In genomic region chr19:48964205-48965032, GRCh38 we compare ENCODE assay signal across 6 cellular contexts. TPM values are rescaled to one million over a fixed set of nuclear protein-coding genes. Genes with fewer than 3 reads are reported as not detected.
DNase-seq lines count a peak whose midpoint lies in the region; ATAC-seq and TF ChIP-seq lines count a peak whose summit lies in the region.

No MANE protein-coding gene starts in this region.

- peaks cover 48% of the 10 kb centered on the region for H3K4me1 Mint-ChIP-seq in T-helper 2 cell treated with Interferon-gamma antibody and Interleukin-4, amounts not matched to agents 5 μg/mL and 100 μg/mL, for 36 hours (ENCODE audit: low read depth)
- H3K4me1 Mint-ChIP-seq in central memory CD8-positive, alpha-beta T cell = peaks cover 58% of the 10 kb centered on the region
- H3K4me1 Mint-ChIP-seq in osteocyte (ENCODE audit: unreplicated experiment) = peaks cover 56% of the 10 kb centered on the region

- peaks cover 44% of the 10 kb centered on the region for H3K36me3 Mint-ChIP-seq in T-helper 2 cell treated with Interferon-gamma antibody and Interleukin-4, amounts not matched to agents 5 μg/mL and 100 μg/mL, for 36 hours (ENCODE audit: low read depth)
- peaks cover 27% of the 10 kb centered on the region for H3K36me3 Mint-ChIP-seq in central memory CD8-positive, alpha-beta T cell (ENCODE audit: insufficient read depth)
- H3K36me3 Mint-ChIP-seq in osteocyte (ENCODE audit: unreplicated experiment) = peaks cover 22% of the 10 kb centered on the region

- H3K27ac Mint-ChIP-seq in T-helper 2 cell treated with Interferon-gamma antibody and Interleukin-4, amounts not matched to agents 5 μg/mL and 100 μg/mL, for 36 hours = peak overlapping the region; percentile 93
- H3K27ac Mint-ChIP-seq in central memory CD8-positive, alpha-beta T cell (ENCODE audit: low read depth) = peak overlapping the region; percentile 99
- peak overlapping the region; percentile 98 for H3K27ac Mint-ChIP-seq in osteocyte (ENCODE audit: unreplicated experiment)

- TF ChIP-seq CTCF in osteocyte (IDR thresholded peaks at IDR 0.05) = no peak

- no peaks in the 10 kb centered on the region for H3K9me3 Mint-ChIP-seq in T-helper 2 cell treated with Interferon-gamma antibody and Interleukin-4, amounts not matched to agents 5 μg/mL and 100 μg/mL, for 36 hours
- no peaks in the 10 kb centered on the region for H3K9me3 Mint-ChIP-seq in central memory CD8-positive, alpha-beta T cell
- no peaks in the 10 kb centered on the region for H3K9me3 Mint-ChIP-seq in osteocyte (ENCODE audit: unreplicated experiment)

- no peaks in the 10 kb centered on the region for H3K27me3 Mint-ChIP-seq in T-helper 2 cell treated with Interferon-gamma antibody and Interleukin-4, amounts not matched to agents 5 μg/mL and 100 μg/mL, for 36 hours (ENCODE audit: low read depth)
- H3K27me3 Mint-ChIP-seq in central memory CD8-positive, alpha-beta T cell = no peaks in the 10 kb centered on the region
- no peaks in the 10 kb centered on the region for H3K27me3 Mint-ChIP-seq in osteocyte (ENCODE audit: unreplicated experiment)

- DNase-seq in T-helper 2 cell treated with Interferon-gamma antibody and Interleukin-4, amounts not matched to agents 5 μg/mL and 100 μg/mL, for 36 hours (ENCODE audit: low spot score) = peak; percentile 10
- DNase-seq in T-helper 2 cell (no peak), osteocyte (ENCODE audit: extremely low spot score, unreplicated experiment) (no peak), ureter (ENCODE audit: low spot score) (no peak), A172 (ENCODE audit: low spot score) (no peak)
- no peak for DNase-seq in central memory CD8-positive, alpha-beta T cell (ENCODE audit: low spot score in 2 of 2)

- no peak for ATAC-seq in central memory CD8-positive, alpha-beta T cell (replicated peaks; ENCODE audit: extremely low read depth, poor library complexity, severe bottlenecking)

- H3K4me3 Mint-ChIP-seq in T-helper 2 cell treated with Interferon-gamma antibody and Interleukin-4, amounts not matched to agents 5 μg/mL and 100 μg/mL, for 36 hours = peak overlapping the region; percentile 85
- peak overlapping the region; percentile 99 for H3K4me3 Mint-ChIP-seq in central memory CD8-positive, alpha-beta T cell
- peak overlapping the region; percentile 59 for H3K4me3 Mint-ChIP-seq in osteocyte (ENCODE audit: unreplicated experiment)

RNA-seq across cellular contexts. Expression of gene FTL, which starts 0.7 kb away (rescaled TPM):
- total RNA-seq in osteocyte (2,724 and 2,792 TPM in 2 replicates), ureter (1,526 TPM)
- 1,818 and 2,662 TPM in 2 replicates for total RNA-seq in A172 (2014; rRNA removed; shearing (Covaris generic))

RNA-seq across cellular contexts. Expression of gene BAX, which starts 9.7 kb away (rescaled TPM):
- total RNA-seq in osteocyte (154 and 172 TPM in 2 replicates), ureter (79.9 TPM)
- 32.4 and 40.6 TPM in 2 replicates for total RNA-seq in A172 (2014; rRNA removed; shearing (Covaris generic))

RNA-seq across cellular contexts. Expression of gene GYS1, which starts 28.7 kb away (rescaled TPM):
- total RNA-seq in osteocyte (37.6 and 42.2 TPM in 2 replicates), ureter (73.8 TPM)
- 14.1 and 18.2 TPM in 2 replicates for total RNA-seq in A172 (2014; rRNA removed; shearing (Covaris generic))

RNA-seq across cellular contexts. Expression of gene RUVBL2, which starts 29.3 kb away (rescaled TPM):
- 61.2 and 64.2 TPM in 2 replicates for total RNA-seq in osteocyte
- total RNA-seq in ureter = 66.7 TPM
- 121 and 149 TPM in 2 replicates for total RNA-seq in A172 (2014; rRNA removed; shearing (Covaris generic))

RNA-seq across cellular contexts. Expression of gene DHDH, which starts 30.9 kb away (rescaled TPM):
- total RNA-seq in osteocyte = 0.67 TPM in 1 of 2 replicates, not detected in the other
- total RNA-seq in ureter = not detected
- total RNA-seq in A172 (2014; rRNA removed; shearing (Covaris generic)) = 0.10 TPM in 1 of 2 replicates, not detected in the other
